ENCODE assay signal across 9 cellular contexts in the genomic region with DNA sequence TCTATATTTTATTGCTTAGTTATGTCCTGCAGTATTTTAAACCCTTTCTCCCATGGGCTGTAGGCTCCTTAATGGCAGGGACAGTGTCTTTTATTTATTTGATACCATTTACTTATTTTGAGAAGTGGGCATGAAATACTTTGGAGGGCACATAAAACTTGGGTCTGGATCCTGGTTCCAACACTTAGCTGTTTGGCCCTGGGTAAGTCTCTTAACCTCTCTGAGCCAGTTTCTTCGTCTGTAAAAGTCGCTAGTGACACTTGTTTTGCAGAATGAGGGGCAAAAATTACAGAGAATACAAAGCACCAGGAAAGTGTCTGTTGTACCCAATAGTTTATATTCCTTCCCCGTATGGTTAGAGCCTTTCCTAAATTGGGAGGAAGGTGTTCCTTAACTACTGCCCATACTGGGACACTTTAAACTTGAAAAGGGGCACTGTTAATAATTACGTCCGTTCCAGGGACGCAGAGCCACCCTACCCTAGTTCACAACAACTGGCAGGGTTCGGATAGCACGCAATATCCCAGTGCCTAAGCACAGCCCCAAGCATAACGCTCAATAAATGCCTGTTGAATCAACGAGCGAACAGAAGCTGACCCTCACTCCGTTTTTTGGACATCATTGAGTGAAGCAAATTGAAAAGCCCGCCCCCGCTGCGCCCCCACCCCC. TPM values are rescaled to one million over a fixed set of nuclear protein-coding genes. Genes with fewer than 3 reads are reported as not detected.
DNase-seq lines count a peak whose midpoint lies in the region; ATAC-seq and TF ChIP-seq lines count a peak whose summit lies in the region.
"Had no signal": no experiment of that assay in that cellular context is flagged by ENCODE, and none has a peak within 500 bp of the region (broad histone marks: within the 10 kb centered on the region; RNA-seq: fewer than 3 reads in every experiment).

No MANE protein-coding gene starts in this region.

- no peaks in the 10 kb centered on the region for H3K9me3 ChIP-seq in right lobe of liver
- no peaks in the 10 kb centered on the region for H3K9me3 ChIP-seq in thyroid gland

- peak overlapping the region; percentile 85 for H3K4me3 Mint-ChIP-seq in activated T-cell treated with anti-CD3 and anti-CD28 coated beads, Interleukin-2, amount 50 U/mL, for 4 hours

- ATAC-seq in activated T-cell treated with anti-CD3 and anti-CD28 coated beads, Interleukin-2, amount 50 U/mL, for 4 hours, result peak in 1 of 2 donors; percentile 0
- no peak for ATAC-seq in right lobe of liver

- H3K4me3 ChIP-seq in right lobe of liver (peak overlapping the region; percentile 82 to 86 (median 85)), thyroid gland (replicated peaks in 1 of 3) (no peak overlapping the region)

- H3K36me3 ChIP-seq in right lobe of liver (no peaks in the 10 kb centered on the region), thyroid gland (no peaks in the 10 kb centered on the region)

- H3K27ac ChIP-seq in adipose tissue (ENCODE audit: low read depth, low read length), result peak overlapping the region; percentile 100
- peak overlapping the region; percentile 98 to 99 (median 99) for H3K27ac ChIP-seq in right lobe of liver
- H3K27ac ChIP-seq in thyroid gland, result peak overlapping the region; percentile 99 to 100 (median 99)

- no peak for DNase-seq in activated T-cell treated with anti-CD3 and anti-CD28 coated beads, Interleukin-2, amount 50 U/mL, for 4 hours
- DNase-seq in activated T-cell treated with anti-CD3 and anti-CD28 coated beads, Interleukin-2, amount 50 U/mL, for 48 hours, result no peak
- DNase-seq in right lobe of liver (no peak), thyroid gland (no peak), T-helper 9 cell (no peak), NCI-H748 treated with DMSO at 0.1 percent for 48 hours (lab: John Stamatoyannopoulos, UW) (no peak)
- DNase-seq in effector CD4-positive, alpha-beta T cell, result no peak
- DNase-seq: NCI-H1417 treated with DMSO at 0.1 percent for 48 hours had no signal

- no peaks in the 10 kb centered on the region for H3K36me3 Mint-ChIP-seq in activated T-cell treated with anti-CD3 and anti-CD28 coated beads, Interleukin-2, amount 50 U/mL, for 4 hours (ENCODE audit: insufficient read depth)

- H3K27me3 ChIP-seq in right lobe of liver (no peaks in the 10 kb centered on the region), thyroid gland (no peaks in the 10 kb centered on the region)

- peaks cover 81% of the 10 kb centered on the region for H3K4me1 Mint-ChIP-seq in activated T-cell treated with anti-CD3 and anti-CD28 coated beads, Interleukin-2, amount 50 U/mL, for 4 hours (ENCODE audit: low read depth)

- TF ChIP-seq POLR2A in right lobe of liver (IDR thresholded peaks at IDR 0.05) (no peak), thyroid gland (IDR thresholded peaks at IDR 0.05) (no peak)

- H3K4me1 ChIP-seq in right lobe of liver (peaks cover 11 to 74% (median 38%) of the 10 kb centered on the region in 4 donors), thyroid gland (peaks cover 70 to 83% of the 10 kb centered on the region in 2 donors)

- intact Hi-C loops in right lobe of liver (cut with DNase I) (loop anchor here (10.0 kb wide), 2 partner anchors 146 to 166 kb away; no protein-coding TSS in a partner anchor), thyroid gland (cut with DNase I) (no loop called here)

- no peaks in the 10 kb centered on the region for H3K9me3 Mint-ChIP-seq in activated T-cell treated with anti-CD3 and anti-CD28 coated beads, Interleukin-2, amount 50 U/mL, for 4 hours

- 7 to 34% (median 10%) methylated on average over 15 of the region's 15 CpGs for WGBS in adipose tissue, 3 donors
- WGBS in right lobe of liver (ENCODE audit: insufficient coverage, low coverage, low lambda C conversion rate, missing lambda C conversion rate), result 10% methylated on average over 6 of the region's 15 CpGs
- WGBS in thyroid gland, 2 donors, result 17 to 24% methylated on average over 13 to 15 of the region's 15 CpGs

- TF ChIP-seq CTCF in right lobe of liver (IDR thresholded peaks at IDR 0.05), result no peak
- no peak for TF ChIP-seq CTCF in thyroid gland (IDR thresholded peaks at IDR 0.05)

- no peaks in the 10 kb centered on the region for H3K27me3 Mint-ChIP-seq in activated T-cell treated with anti-CD3 and anti-CD28 coated beads, Interleukin-2, amount 50 U/mL, for 4 hours (ENCODE audit: low read depth)

RNA-seq across cellular contexts. Expression of a gene that starts 6.0 kb away (rescaled TPM):
- under 1 TPM in 2 of 3 donors, not detected in 1; 0.32 to 0.43 TPM for total RNA-seq in activated T-cell treated with anti-CD3 and anti-CD28 coated beads, Interleukin-2, amount 50 U/mL, for 4 hours
- under 1 TPM; 0.56 to 0.71 (median 0.58) TPM for polyA plus RNA-seq in adipose tissue
- total RNA-seq in right lobe of liver (1 to 10 TPM in 3 of 6 experiments, under 1 TPM in 3; 0.22 to 4.4 (median 0.92) TPM), thyroid gland (1 to 10 TPM in 3 of 4 donors, under 1 TPM in 1; 0.40 to 2.4 (median 1.4) TPM)

RNA-seq across cellular contexts. Expression of a gene that starts 42.2 kb away (rescaled TPM):
- 10 to 100 TPM; 46.5 to 62.3 (median 59.9) TPM for total RNA-seq in activated T-cell treated with anti-CD3 and anti-CD28 coated beads, Interleukin-2, amount 50 U/mL, for 4 hours
- polyA plus RNA-seq in adipose tissue, result 100 to 1,000 TPM; 111 to 356 (median 181) TPM
- total RNA-seq in right lobe of liver (100 to 1,000 TPM in 5 of 6 experiments, 10 to 100 TPM in 1; 36.1 to 387 (median 111) TPM), thyroid gland (100 to 1,000 TPM; 239 to 600 (median 253) TPM)

RNA-seq across cellular contexts. Expression of a gene that starts 45.5 kb away (rescaled TPM):
- not detected for total RNA-seq in activated T-cell treated with anti-CD3 and anti-CD28 coated beads, Interleukin-2, amount 50 U/mL, for 4 hours
- 1 to 10 TPM in 1 of 3 donors, not detected in 2; 1.3 TPM for polyA plus RNA-seq in adipose tissue
- total RNA-seq in right lobe of liver (not detected), thyroid gland (not detected)

RNA-seq across cellular contexts. Expression of a gene that starts 49.9 kb away (rescaled TPM):
- not detected for total RNA-seq in activated T-cell treated with anti-CD3 and anti-CD28 coated beads, Interleukin-2, amount 50 U/mL, for 4 hours
- polyA plus RNA-seq in adipose tissue, result not detected
- total RNA-seq in right lobe of liver, result not detected
- not detected for total RNA-seq in thyroid gland

Comparison
In these comparisons a context has a peak if more than half of its experiments do, and no peak if none do; other contexts are left out.
1. H3K4me3 ChIP-seq: peak in right lobe of liver (3 of 3); none in thyroid gland (0 of 3).
2. Peak in every context shown above with its lines, with median percentiles within 50 percentile points of each other: H3K27ac ChIP-seq.